1 cellular context compared by ENCODE assay signal in the genomic region with DNA sequence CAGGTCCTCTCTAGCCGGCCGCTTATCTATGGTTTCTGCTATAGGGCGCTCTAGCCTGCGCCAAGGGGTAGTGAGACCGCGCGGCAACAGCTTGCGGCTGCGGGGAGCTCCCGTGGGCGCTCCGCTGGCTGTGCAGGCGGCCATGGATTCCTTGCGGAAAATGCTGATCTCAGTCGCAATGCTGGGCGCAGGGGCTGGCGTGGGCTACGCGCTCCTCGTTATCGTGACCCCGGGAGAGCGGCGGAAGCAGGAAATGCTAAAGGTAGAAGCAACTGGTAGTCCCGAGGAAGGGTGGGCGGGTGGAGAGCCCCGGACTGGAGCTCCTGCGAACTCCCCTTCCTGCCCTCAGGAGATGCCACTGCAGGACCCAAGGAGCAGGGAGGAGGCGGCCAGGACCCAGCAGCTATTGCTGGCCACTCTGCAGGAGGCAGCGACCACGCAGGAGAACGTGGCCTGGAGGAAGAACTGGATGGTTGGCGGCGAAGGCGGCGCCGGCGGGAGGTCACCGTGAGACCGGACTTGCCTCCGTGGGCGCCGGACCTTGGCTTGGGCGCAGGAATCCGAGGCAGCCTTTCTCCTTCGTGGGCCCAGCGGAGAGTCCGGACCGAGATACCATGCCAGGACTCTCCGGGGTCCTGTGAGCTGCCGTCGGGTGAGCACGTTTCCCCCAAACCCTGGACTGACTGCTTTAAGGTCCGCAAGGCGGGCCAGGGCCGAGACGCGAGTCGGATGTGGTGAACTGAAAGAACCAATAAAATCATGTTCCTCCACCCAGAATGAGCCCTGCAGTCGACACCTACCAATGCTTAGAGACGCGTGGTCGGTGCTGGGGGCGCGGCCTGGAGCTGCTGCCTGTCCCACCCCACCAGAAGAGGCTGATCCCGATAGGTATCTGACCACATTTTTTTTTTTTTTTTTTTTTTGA.
TF ChIP-seq lines count a peak whose summit lies in the region.

A gene (minus strand): TSS at position 664 of the 925 bp plus-strand sequence. CDS start 2,236 bp downstream, outside the sequence.
A gene with protein sequence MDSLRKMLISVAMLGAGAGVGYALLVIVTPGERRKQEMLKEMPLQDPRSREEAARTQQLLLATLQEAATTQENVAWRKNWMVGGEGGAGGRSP (plus strand): TSS at position 70 of the 925 bp plus-strand sequence. CDS start 73 bp downstream, at position 143.

TF ChIP-seq in HEK293, 187 proteins besides CTCF, POLR2A, EP300 and RAD21 (continued from another document and continues in another):
- TF ChIP-seq, protein P1, sequence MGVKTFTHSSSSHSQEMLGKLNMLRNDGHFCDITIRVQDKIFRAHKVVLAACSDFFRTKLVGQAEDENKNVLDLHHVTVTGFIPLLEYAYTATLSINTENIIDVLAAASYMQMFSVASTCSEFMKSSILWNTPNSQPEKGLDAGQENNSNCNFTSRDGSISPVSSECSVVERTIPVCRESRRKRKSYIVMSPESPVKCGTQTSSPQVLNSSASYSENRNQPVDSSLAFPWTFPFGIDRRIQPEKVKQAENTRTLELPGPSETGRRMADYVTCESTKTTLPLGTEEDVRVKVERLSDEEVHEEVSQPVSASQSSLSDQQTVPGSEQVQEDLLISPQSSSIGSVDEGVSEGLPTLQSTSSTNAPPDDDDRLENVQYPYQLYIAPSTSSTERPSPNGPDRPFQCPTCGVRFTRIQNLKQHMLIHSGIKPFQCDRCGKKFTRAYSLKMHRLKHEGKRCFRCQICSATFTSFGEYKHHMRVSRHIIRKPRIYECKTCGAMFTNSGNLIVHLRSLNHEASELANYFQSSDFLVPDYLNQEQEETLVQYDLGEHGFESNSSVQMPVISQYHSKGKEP (tag by site-specific recombination; IDR thresholded peaks at IDR 0.05) = no peak
- TF ChIP-seq, protein P2, sequence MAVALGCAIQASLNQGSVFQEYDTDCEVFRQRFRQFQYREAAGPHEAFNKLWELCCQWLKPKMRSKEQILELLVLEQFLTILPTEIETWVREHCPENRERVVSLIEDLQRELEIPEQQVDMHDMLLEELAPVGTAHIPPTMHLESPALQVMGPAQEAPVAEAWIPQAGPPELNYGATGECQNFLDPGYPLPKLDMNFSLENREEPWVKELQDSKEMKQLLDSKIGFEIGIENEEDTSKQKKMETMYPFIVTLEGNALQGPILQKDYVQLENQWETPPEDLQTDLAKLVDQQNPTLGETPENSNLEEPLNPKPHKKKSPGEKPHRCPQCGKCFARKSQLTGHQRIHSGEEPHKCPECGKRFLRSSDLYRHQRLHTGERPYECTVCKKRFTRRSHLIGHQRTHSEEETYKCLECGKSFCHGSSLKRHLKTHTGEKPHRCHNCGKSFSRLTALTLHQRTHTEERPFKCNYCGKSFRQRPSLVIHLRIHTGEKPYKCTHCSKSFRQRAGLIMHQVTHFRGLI (tag by site-specific recombination; IDR thresholded peaks at IDR 0.05) = no peak; the same call in none of the 2 replicates
- TF ChIP-seq ZNF221 (tag by site-specific recombination; IDR thresholded peaks at IDR 0.05; ENCODE audit: borderline replicate concordance) (no peak), ZNF501 (tag by site-specific recombination; IDR thresholded peaks at IDR 0.05) (0 out of 2 replicates have a peak, but pooled peaks have one; percentile 18), ZNF266 (tag by site-specific recombination; IDR thresholded peaks at IDR 0.05; ENCODE audit: low read depth) (no peak), ZNF404 (tag by site-specific recombination; IDR thresholded peaks at IDR 0.05) (no peak), ZNF248 (tag by site-specific recombination; IDR thresholded peaks at IDR 0.05) (no peak), ZNF138 (tag by site-specific recombination; IDR thresholded peaks at IDR 0.05; ENCODE audit: borderline replicate concordance) (no peak), ZNF324 (tag by site-specific recombination; IDR thresholded peaks at IDR 0.05) (peak; percentile 52; the same call in 1 of the 2 replicates), ZNF510 (tag by site-specific recombination; IDR thresholded peaks at IDR 0.05; ENCODE audit: insufficient replicate concordance) (no peak), ZNF529 (tag by site-specific recombination; IDR thresholded peaks at IDR 0.05; ENCODE audit: insufficient replicate concordance) (no peak), HOXC10 (CRISPR knock-in tag; IDR thresholded peaks at IDR 0.05) (peak; percentile 28; the same call in 1 of the 2 replicates), ZSCAN16 (tag by site-specific recombination; IDR thresholded peaks at IDR 0.05) (no peak), EGR2 (tag by site-specific recombination; IDR thresholded peaks at IDR 0.05; ENCODE audit: low read depth) (peak; percentile 82), ZFHX2 (tag by site-specific recombination; conservative IDR thresholded peaks at IDR 0.05) (peak; percentile 83), ZNF114 (tag by site-specific recombination; IDR thresholded peaks at IDR 0.05) (no peak), ZNF302 (tag by site-specific recombination; IDR thresholded peaks at IDR 0.05; ENCODE audit: low read depth) (no peak), ZNF658 (tag by site-specific recombination; IDR thresholded peaks at IDR 0.05) (no peak), ZNF354C (tag by site-specific recombination; IDR thresholded peaks at IDR 0.05; ENCODE audit: borderline replicate concordance, low read depth) (no peak), ZBTB1 (tag by site-specific recombination; IDR thresholded peaks at IDR 0.05) (no peak), SCRT1 (tag by site-specific recombination; IDR thresholded peaks at IDR 0.05; ENCODE audit: borderline replicate concordance) (peak; percentile 98), ZNF341 (tag by site-specific recombination; IDR thresholded peaks at IDR 0.05; ENCODE audit: low read depth) (peak; percentile 77), ZIC2 (tag by site-specific recombination; IDR thresholded peaks at IDR 0.05) (peak; percentile 74), ZNF76 (tag by site-specific recombination; IDR thresholded peaks at IDR 0.05; ENCODE audit: borderline replicate concordance, low read depth) (no peak; the same call in 1 of the 2 replicates), GLI4 (tag by site-specific recombination; IDR thresholded peaks at IDR 0.05) (no peak), ZNF48 (tag by site-specific recombination; IDR thresholded peaks at IDR 0.05) (no peak), SCRT2 (tag by site-specific recombination; IDR thresholded peaks at IDR 0.05) (peak; percentile 99), ZNF629 (tag by site-specific recombination; IDR thresholded peaks at IDR 0.05) (peak; percentile 50; the same call in 1 of the 2 replicates)
- TF ChIP-seq, protein P3, sequence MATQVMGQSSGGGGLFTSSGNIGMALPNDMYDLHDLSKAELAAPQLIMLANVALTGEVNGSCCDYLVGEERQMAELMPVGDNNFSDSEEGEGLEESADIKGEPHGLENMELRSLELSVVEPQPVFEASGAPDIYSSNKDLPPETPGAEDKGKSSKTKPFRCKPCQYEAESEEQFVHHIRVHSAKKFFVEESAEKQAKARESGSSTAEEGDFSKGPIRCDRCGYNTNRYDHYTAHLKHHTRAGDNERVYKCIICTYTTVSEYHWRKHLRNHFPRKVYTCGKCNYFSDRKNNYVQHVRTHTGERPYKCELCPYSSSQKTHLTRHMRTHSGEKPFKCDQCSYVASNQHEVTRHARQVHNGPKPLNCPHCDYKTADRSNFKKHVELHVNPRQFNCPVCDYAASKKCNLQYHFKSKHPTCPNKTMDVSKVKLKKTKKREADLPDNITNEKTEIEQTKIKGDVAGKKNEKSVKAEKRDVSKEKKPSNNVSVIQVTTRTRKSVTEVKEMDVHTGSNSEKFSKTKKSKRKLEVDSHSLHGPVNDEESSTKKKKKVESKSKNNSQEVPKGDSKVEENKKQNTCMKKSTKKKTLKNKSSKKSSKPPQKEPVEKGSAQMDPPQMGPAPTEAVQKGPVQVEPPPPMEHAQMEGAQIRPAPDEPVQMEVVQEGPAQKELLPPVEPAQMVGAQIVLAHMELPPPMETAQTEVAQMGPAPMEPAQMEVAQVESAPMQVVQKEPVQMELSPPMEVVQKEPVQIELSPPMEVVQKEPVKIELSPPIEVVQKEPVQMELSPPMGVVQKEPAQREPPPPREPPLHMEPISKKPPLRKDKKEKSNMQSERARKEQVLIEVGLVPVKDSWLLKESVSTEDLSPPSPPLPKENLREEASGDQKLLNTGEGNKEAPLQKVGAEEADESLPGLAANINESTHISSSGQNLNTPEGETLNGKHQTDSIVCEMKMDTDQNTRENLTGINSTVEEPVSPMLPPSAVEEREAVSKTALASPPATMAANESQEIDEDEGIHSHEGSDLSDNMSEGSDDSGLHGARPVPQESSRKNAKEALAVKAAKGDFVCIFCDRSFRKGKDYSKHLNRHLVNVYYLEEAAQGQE (tag by site-specific recombination; IDR thresholded peaks at IDR 0.05) = no peak
- TF ChIP-seq, protein P4, sequence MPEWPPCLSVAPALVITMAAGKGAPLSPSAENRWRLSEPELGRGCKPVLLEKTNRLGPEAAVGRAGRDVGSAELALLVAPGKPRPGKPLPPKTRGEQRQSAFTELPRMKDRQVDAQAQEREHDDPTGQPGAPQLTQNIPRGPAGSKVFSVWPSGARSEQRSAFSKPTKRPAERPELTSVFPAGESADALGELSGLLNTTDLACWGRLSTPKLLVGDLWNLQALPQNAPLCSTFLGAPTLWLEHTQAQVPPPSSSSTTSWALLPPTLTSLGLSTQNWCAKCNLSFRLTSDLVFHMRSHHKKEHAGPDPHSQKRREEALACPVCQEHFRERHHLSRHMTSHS (tag by site-specific recombination; IDR thresholded peaks at IDR 0.05) = no peak
- TF ChIP-seq, protein P5, sequence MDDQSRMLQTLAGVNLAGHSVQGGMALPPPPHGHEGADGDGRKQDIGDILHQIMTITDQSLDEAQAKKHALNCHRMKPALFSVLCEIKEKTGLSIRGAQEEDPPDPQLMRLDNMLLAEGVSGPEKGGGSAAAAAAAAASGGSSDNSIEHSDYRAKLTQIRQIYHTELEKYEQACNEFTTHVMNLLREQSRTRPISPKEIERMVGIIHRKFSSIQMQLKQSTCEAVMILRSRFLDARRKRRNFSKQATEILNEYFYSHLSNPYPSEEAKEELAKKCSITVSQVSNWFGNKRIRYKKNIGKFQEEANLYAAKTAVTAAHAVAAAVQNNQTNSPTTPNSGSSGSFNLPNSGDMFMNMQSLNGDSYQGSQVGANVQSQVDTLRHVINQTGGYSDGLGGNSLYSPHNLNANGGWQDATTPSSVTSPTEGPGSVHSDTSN (CRISPR knock-in tag; IDR thresholded peaks at IDR 0.05) = no peak
- TF ChIP-seq, protein P6, sequence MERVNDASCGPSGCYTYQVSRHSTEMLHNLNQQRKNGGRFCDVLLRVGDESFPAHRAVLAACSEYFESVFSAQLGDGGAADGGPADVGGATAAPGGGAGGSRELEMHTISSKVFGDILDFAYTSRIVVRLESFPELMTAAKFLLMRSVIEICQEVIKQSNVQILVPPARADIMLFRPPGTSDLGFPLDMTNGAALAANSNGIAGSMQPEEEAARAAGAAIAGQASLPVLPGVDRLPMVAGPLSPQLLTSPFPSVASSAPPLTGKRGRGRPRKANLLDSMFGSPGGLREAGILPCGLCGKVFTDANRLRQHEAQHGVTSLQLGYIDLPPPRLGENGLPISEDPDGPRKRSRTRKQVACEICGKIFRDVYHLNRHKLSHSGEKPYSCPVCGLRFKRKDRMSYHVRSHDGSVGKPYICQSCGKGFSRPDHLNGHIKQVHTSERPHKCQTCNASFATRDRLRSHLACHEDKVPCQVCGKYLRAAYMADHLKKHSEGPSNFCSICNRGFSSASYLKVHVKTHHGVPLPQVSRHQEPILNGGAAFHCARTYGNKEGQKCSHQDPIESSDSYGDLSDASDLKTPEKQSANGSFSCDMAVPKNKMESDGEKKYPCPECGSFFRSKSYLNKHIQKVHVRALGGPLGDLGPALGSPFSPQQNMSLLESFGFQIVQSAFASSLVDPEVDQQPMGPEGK (tag by site-specific recombination; IDR thresholded peaks at IDR 0.05) = no peak; the same call in 1 of the 2 replicates
- TF ChIP-seq, protein P7, sequence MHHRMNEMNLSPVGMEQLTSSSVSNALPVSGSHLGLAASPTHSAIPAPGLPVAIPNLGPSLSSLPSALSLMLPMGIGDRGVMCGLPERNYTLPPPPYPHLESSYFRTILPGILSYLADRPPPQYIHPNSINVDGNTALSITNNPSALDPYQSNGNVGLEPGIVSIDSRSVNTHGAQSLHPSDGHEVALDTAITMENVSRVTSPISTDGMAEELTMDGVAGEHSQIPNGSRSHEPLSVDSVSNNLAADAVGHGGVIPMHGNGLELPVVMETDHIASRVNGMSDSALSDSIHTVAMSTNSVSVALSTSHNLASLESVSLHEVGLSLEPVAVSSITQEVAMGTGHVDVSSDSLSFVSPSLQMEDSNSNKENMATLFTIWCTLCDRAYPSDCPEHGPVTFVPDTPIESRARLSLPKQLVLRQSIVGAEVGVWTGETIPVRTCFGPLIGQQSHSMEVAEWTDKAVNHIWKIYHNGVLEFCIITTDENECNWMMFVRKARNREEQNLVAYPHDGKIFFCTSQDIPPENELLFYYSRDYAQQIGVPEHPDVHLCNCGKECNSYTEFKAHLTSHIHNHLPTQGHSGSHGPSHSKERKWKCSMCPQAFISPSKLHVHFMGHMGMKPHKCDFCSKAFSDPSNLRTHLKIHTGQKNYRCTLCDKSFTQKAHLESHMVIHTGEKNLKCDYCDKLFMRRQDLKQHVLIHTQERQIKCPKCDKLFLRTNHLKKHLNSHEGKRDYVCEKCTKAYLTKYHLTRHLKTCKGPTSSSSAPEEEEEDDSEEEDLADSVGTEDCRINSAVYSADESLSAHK (tag by site-specific recombination; IDR thresholded peaks at IDR 0.05) = no peak
- TF ChIP-seq, protein P8, sequence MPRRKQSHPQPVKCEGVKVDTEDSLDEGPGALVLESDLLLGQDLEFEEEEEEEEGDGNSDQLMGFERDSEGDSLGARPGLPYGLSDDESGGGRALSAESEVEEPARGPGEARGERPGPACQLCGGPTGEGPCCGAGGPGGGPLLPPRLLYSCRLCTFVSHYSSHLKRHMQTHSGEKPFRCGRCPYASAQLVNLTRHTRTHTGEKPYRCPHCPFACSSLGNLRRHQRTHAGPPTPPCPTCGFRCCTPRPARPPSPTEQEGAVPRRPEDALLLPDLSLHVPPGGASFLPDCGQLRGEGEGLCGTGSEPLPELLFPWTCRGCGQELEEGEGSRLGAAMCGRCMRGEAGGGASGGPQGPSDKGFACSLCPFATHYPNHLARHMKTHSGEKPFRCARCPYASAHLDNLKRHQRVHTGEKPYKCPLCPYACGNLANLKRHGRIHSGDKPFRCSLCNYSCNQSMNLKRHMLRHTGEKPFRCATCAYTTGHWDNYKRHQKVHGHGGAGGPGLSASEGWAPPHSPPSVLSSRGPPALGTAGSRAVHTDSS (tag by site-specific recombination; IDR thresholded peaks at IDR 0.05) = no peak
- TF ChIP-seq, protein P9, sequence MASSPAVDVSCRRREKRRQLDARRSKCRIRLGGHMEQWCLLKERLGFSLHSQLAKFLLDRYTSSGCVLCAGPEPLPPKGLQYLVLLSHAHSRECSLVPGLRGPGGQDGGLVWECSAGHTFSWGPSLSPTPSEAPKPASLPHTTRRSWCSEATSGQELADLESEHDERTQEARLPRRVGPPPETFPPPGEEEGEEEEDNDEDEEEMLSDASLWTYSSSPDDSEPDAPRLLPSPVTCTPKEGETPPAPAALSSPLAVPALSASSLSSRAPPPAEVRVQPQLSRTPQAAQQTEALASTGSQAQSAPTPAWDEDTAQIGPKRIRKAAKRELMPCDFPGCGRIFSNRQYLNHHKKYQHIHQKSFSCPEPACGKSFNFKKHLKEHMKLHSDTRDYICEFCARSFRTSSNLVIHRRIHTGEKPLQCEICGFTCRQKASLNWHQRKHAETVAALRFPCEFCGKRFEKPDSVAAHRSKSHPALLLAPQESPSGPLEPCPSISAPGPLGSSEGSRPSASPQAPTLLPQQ (tag by site-specific recombination; IDR thresholded peaks at IDR 0.05) = peak; percentile 88
